In the genomic region with DNA sequence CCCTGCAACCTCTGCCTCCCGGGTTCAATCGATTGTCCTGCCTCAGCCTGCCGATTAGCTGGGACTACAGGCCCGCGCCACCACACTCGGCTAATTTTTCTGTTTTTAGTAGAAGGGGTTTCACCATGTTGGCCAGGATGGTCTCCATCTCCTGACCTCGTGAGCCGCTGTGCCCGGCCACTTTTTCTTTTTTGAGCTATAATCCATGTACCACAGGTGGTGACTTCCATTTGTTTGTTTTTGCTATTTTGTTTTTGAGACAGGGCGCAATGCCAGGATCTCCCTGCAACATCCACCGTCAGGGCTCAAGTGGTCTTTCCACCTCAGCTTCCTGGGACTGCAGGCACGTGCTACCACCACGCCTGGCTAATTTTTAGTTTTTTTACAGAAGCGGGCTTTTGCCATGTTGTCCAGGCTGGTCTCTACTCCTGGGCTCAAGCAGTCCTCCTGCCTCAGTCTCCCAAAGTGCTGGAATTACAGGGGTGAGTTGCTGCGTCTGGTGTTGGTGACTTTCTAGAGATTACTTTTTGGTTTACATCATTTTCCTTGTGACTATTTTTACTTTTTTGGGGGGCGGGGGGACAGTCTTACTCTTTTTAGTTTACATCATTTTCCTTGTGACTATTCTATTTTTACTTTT, we compare ENCODE assay signal across 8 cellular contexts. TPM values are rescaled to one million over a fixed set of nuclear protein-coding genes. Genes with fewer than 3 reads are reported as not detected.
DNase-seq lines count a peak whose midpoint lies in the region; ATAC-seq and TF ChIP-seq lines count a peak whose summit lies in the region.

No MANE protein-coding gene starts in this region.

- H3K4me3 ChIP-seq in WERI-Rb-1 (ENCODE audit: low read depth, low read length) (peak overlapping the region; percentile 93), right cardiac atrium (ENCODE audit: low read length) (peak overlapping the region; percentile 98), spleen (peak overlapping the region; percentile 71 to 92 (median 79))

- peak; percentile 40 for DNase-seq in DMS 273 (lab: John Stamatoyannopoulos, UW; ENCODE audit: unreplicated experiment)
- DNase-seq in DMS 273 treated with DMSO at 0.1 percent for 48 hours (lab: John Stamatoyannopoulos, UW), result no peak
- no peak for DNase-seq in WERI-Rb-1
- no peak for DNase-seq in right cardiac atrium
- DNase-seq in spleen, result peak; percentile 56
- DNase-seq in NK-92 (lab: John Stamatoyannopoulos, UW; ENCODE audit: unreplicated experiment), result no peak
- no peak for DNase-seq in NCI-H2196 treated with DMSO at 0.1 percent for 48 hours (lab: John Stamatoyannopoulos, UW; ENCODE audit: unreplicated experiment)

- ATAC-seq in right cardiac atrium (no peak), GM21717 (IDR thresholded peaks at IDR 0.05; ENCODE audit: unreplicated experiment) (no peak)

- peaks cover 2% of the 10 kb centered on the region for H3K9me3 ChIP-seq in WERI-Rb-1 (ENCODE audit: severe bottlenecking)
- no peaks in the 10 kb centered on the region for H3K9me3 ChIP-seq in right cardiac atrium (ENCODE audit: control insufficient read depth, low read length)
- H3K9me3 ChIP-seq in spleen, result no peaks in the 10 kb centered on the region

- intact Hi-C loops in right cardiac atrium (cut with DNase I) (loop anchor here in 2 of 4 donors (10.0 kb wide), 2 partner anchors 101 to 111 kb away; a partner anchor contains a TSS), spleen (cut with DNase I; ENCODE audit: low total_unique reads) (no loop called here)

- peaks cover 63% of the 10 kb centered on the region for H3K36me3 ChIP-seq in WERI-Rb-1
- peaks cover 0 to 52% (median 42%) of the 10 kb centered on the region in 6 donors for H3K36me3 ChIP-seq in spleen

- H3K27ac ChIP-seq in WERI-Rb-1 (peak overlapping the region; percentile 98), right cardiac atrium (ENCODE audit: low read length) (peak overlapping the region; percentile 70), spleen (peak overlapping the region; percentile 92 to 98 (median 96))

- no peaks in the 10 kb centered on the region for H3K27me3 ChIP-seq in WERI-Rb-1 (ENCODE audit: insufficient read depth, low read depth, severe bottlenecking)
- H3K27me3 ChIP-seq in right cardiac atrium (ENCODE audit: control insufficient read depth, insufficient read depth), result no peaks in the 10 kb centered on the region
- H3K27me3 ChIP-seq in spleen (replicated peaks in 1 of 7), result no peaks in the 10 kb centered on the region

- WGBS in right cardiac atrium, result 17% methylated on average over 16 of the region's 16 CpGs
- WGBS in spleen, 5 donors, result 8 to 21% (median 12%) methylated on average over 16 of the region's 16 CpGs

- TF ChIP-seq POLR2A in spleen (IDR thresholded peaks at IDR 0.05), result no peak

- TF ChIP-seq CTCF in WERI-Rb-1 (IDR thresholded peaks at IDR 0.05; ENCODE audit: low read depth, low read length) (no peak), spleen (IDR thresholded peaks at IDR 0.05 in 8 of 11, conservative IDR thresholded peaks at IDR 0.05 in 3 of 11) (no peak)

- H3K4me1 ChIP-seq in right cardiac atrium (ENCODE audit: control insufficient read depth, insufficient read depth, low read length) (peaks cover 8% of the 10 kb centered on the region), spleen (peaks cover 44 to 79% (median 74%) of the 10 kb centered on the region in 6 donors)

RNA-seq across cellular contexts. Expression of a gene that starts 8.6 kb away (rescaled TPM):
- total RNA-seq in right cardiac atrium (100 to 1,000 TPM; 110 to 299 (median 197) TPM), spleen (100 to 1,000 TPM in 1 of 7 donors, 10 to 100 TPM in 6; 40.4 to 372 (median 48.3) TPM)
- polyA plus RNA-seq in right cardiac atrium (114 TPM), spleen (10 to 100 TPM in 1 of 3 donors, 1 to 10 TPM in 2; 7.4 to 20.6 (median 8.7) TPM)

RNA-seq across cellular contexts. Expression of a gene that starts 20.8 kb away (rescaled TPM):
- 100 to 1,000 TPM; 167 to 328 (median 273) TPM for total RNA-seq in right cardiac atrium
- 321 TPM for polyA plus RNA-seq in right cardiac atrium
- total RNA-seq in spleen, result 100 to 1,000 TPM in 6 of 7 donors, 10 to 100 TPM in 1; 97.7 to 384 (median 127) TPM
- 10 to 100 TPM; 16.4 to 58.5 (median 27.7) TPM for polyA plus RNA-seq in spleen

RNA-seq across cellular contexts. Expression of a gene that starts 21.1 kb away (rescaled TPM):
- 1 to 10 TPM; 1.6 to 2.8 (median 2.2) TPM for total RNA-seq in right cardiac atrium
- polyA plus RNA-seq in right cardiac atrium, result 2.0 TPM
- 1 to 10 TPM; 2.6 to 3.7 (median 3.1) TPM for total RNA-seq in spleen
- polyA plus RNA-seq in spleen, result 1 to 10 TPM in 2 of 3 donors, under 1 TPM in 1; 0.93 to 1.9 (median 1.0) TPM

RNA-seq across cellular contexts. Expression of a gene that starts 26.5 kb away (rescaled TPM):
- total RNA-seq in right cardiac atrium, result 10 to 100 TPM; 18.5 to 28.2 (median 22.7) TPM
- polyA plus RNA-seq in right cardiac atrium, result 26.0 TPM
- total RNA-seq in spleen, result 10 to 100 TPM; 28.6 to 60.7 (median 39.0) TPM
- 10 to 100 TPM; 14.0 to 22.6 (median 19.4) TPM for polyA plus RNA-seq in spleen

RNA-seq across cellular contexts. Expression of a gene that starts 29.4 kb away (rescaled TPM):
- total RNA-seq in right cardiac atrium, result 10 to 100 TPM; 22.8 to 27.3 (median 23.8) TPM
- polyA plus RNA-seq in right cardiac atrium, result 27.0 TPM
- total RNA-seq in spleen, result 10 to 100 TPM; 35.9 to 54.4 (median 42.9) TPM
- polyA plus RNA-seq in spleen, result 10 to 100 TPM; 74.5 to 98.9 (median 80.4) TPM

Comparison
In these comparisons a context has a peak if more than half of its experiments do, and no peak if none do; other contexts are left out.
1. DNase-seq: peak in DMS 273 (single experiment) and spleen (single experiment); none in DMS 273 treated with DMSO at 0.1 percent for 48 hours (single experiment), WERI-Rb-1 (single experiment), right cardiac atrium (0 of 3), NK-92 (single experiment) and NCI-H2196 treated with DMSO at 0.1 percent for 48 hours (single experiment).
2. Peak in every context shown above with its lines, with median percentiles within 50 percentile points of each other: H3K27ac ChIP-seq and H3K4me3 ChIP-seq.